In the genomic region with DNA sequence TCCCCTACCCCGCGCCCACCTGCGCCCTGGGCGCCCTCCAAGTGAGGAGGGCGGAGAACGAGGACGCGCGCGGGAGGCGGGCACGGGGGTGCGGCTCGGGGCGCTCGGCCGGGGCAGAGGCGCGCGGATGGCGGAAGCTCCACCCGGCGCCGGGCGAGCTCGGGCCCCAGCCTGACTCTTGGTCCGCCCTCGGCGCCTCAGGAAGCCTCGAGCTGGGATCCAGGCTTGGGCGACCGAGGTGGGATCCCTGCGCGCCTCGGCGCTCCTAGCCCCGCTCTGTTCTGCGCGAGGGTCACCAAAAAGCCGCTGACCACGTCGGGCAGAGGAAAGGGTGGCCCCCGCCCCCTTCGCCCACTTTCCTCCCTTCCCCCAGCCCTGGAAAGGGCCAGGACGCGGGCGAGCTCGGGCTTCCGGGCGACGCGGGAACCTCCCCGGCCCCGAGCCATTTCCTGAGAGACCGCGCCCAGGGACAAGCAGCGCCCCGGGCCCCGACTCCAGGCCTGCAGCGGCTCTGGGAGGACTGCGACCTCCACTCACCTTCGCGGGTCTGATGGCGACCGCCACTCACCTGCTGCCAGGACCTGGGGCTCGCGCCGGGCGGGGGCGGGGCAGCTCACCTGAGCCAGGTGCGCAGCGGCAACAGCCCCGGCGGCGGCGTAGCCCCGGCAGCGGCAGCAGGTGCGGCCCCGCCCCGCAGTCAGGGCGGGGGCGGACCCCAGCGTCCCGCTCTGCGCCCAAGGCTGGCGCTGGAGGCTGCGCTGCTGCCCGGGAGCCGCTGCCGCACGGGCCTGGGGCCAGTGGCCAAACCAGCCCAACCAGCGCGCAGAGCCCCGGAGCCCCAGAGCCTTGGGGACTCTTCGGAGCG, we compare ENCODE assay signal across 8 cellular contexts. TPM values are rescaled to one million over a fixed set of nuclear protein-coding genes. Genes with fewer than 3 reads are reported as not detected.
DNase-seq lines count a peak whose midpoint lies in the region; ATAC-seq and TF ChIP-seq lines count a peak whose summit lies in the region.

No MANE protein-coding gene starts in this region.

- H3K36me3 ChIP-seq in ACC112 (ENCODE audit: insufficient read depth, low read length) (no peaks in the 10 kb centered on the region), GM23338 (ENCODE audit: insufficient read depth) (no peaks in the 10 kb centered on the region), mucosa of descending colon (ENCODE audit: low read depth) (no peaks in the 10 kb centered on the region)

- H3K79me2 ChIP-seq in ACC112 (ENCODE audit: control insufficient read depth, insufficient read depth, low read length, unreplicated experiment) (no peaks in the 10 kb centered on the region), GM23338 (replicated peaks; ENCODE audit: insufficient read depth) (peaks cover 5% of the 10 kb centered on the region)

- no peaks in the 10 kb centered on the region for H3K9me2 ChIP-seq in GM23338 (ENCODE audit: insufficient read depth)

- H3K9me3 ChIP-seq in T-helper 17 cell (ENCODE audit: control insufficient read depth, low read length, poor library complexity, severe bottlenecking) (no peaks in the 10 kb centered on the region), mucosa of descending colon (no peaks in the 10 kb centered on the region)

- H3K27ac Mint-ChIP-seq in GM23338 = no peak overlapping the region
- no peak overlapping the region for H3K27ac Mint-ChIP-seq in T-helper 17 cell

- DNase-seq in GM23338 (ENCODE audit: low spot score) = peak; percentile 93
- peak; percentile 28 to 41 (median 35) for DNase-seq in T-helper 17 cell
- DNase-seq in dorsolateral prefrontal cortex = peak in 1 of 10 donors; percentile 38
- peak; percentile 82 to 88 (median 85) for DNase-seq in mucosa of descending colon
- no peak for DNase-seq in effector CD4-positive, alpha-beta T cell

- H3K36me3 Mint-ChIP-seq in GM23338 (ENCODE audit: low read depth) (no peaks in the 10 kb centered on the region), T-helper 17 cell (ENCODE audit: low read depth) (peaks cover 7% of the 10 kb centered on the region)

- H2AFZ ChIP-seq in ACC112 (ENCODE audit: low read length, unreplicated experiment) (peak overlapping the region; percentile 81), GM23338 (peak overlapping the region; percentile 91; the same call in 1 of the 2 replicates)

- H3K27me3 Mint-ChIP-seq in GM23338 (ENCODE audit: insufficient read depth, low read depth, poor library complexity) (peaks cover 23% of the 10 kb centered on the region), T-helper 17 cell (no peaks in the 10 kb centered on the region)

- H3K9me3 Mint-ChIP-seq in GM23338 = no peaks in the 10 kb centered on the region

- H3K4me1 Mint-ChIP-seq in GM23338 = peaks cover 26% of the 10 kb centered on the region
- peaks cover 19% of the 10 kb centered on the region for H3K4me1 Mint-ChIP-seq in T-helper 17 cell

- H3K4me2 ChIP-seq in GM23338 = peak overlapping the region; percentile 95

- H3K4me3 Mint-ChIP-seq in GM23338 (peak overlapping the region; percentile 78), T-helper 17 cell (peak overlapping the region; percentile 100)

- H3K27ac ChIP-seq in ACC112 (ENCODE audit: low read depth, low read length) (no peak overlapping the region), GM23338 (ENCODE audit: low read depth) (no peak overlapping the region), dorsolateral prefrontal cortex (peak overlapping the region in 15 of 59 donors; percentile 4 to 71 (median 44))

- intact Hi-C loops in dorsolateral prefrontal cortex (cut with DNase I) (no loop called here), mucosa of descending colon (cut with DNase I, micrococcal nuclease) (no loop called here)

- ATAC-seq in GM23338 = peak; percentile 81
- peak; percentile 20 for ATAC-seq in T-helper 17 cell
- ATAC-seq in mucosa of descending colon = peak; percentile 84
- no peak for ATAC-seq in GM18498 (IDR thresholded peaks at IDR 0.05; ENCODE audit: unreplicated experiment)
- no peak for ATAC-seq in GM18505 (IDR thresholded peaks at IDR 0.05; ENCODE audit: unreplicated experiment)

- no peak for TF ChIP-seq POLR2A in GM18505 (IDR thresholded peaks at IDR 0.05; ENCODE audit: borderline replicate concordance, extremely low read depth, insufficient read depth, insufficient read length)

- H3K27me3 ChIP-seq in ACC112 (ENCODE audit: insufficient read depth, low read length) = peaks cover 13% of the 10 kb centered on the region; the same call in 1 of the 2 replicates
- no peaks in the 10 kb centered on the region for H3K27me3 ChIP-seq in GM23338 (ENCODE audit: insufficient read depth)
- peaks cover 0 to 60% (median 31%) of the 10 kb centered on the region in 45 donors for H3K27me3 ChIP-seq in dorsolateral prefrontal cortex

- peaks cover 19% of the 10 kb centered on the region for H3K4me1 ChIP-seq in ACC112 (ENCODE audit: control insufficient read depth, insufficient read depth, low read length, unreplicated experiment)
- peaks cover 7% of the 10 kb centered on the region; the same call in 1 of the 2 replicates for H3K4me1 ChIP-seq in GM23338 (ENCODE audit: insufficient read depth)
- peaks cover 15% of the 10 kb centered on the region for H3K4me1 ChIP-seq in mucosa of descending colon (ENCODE audit: low read depth)

- H3K4me3 ChIP-seq in ACC112 (ENCODE audit: low read depth, low read length) = peak overlapping the region; percentile 81
- H3K4me3 ChIP-seq in GM23338 = peak overlapping the region; percentile 78
- peak overlapping the region in 58 of 59 donors; percentile 19 to 65 (median 44) for H3K4me3 ChIP-seq in dorsolateral prefrontal cortex
- peak overlapping the region; percentile 31 for H3K4me3 ChIP-seq in mucosa of descending colon

- peaks cover 7% of the 10 kb centered on the region for H3F3A ChIP-seq in GM23338 (replicated peaks; ENCODE audit: low read depth)

- H4K20me1 ChIP-seq in GM23338 (replicated peaks; ENCODE audit: insufficient read depth) = no peaks in the 10 kb centered on the region; the same call in 1 of the 2 replicates

- no peak for TF ChIP-seq CTCF in GM23338 (conservative IDR thresholded peaks at IDR 0.05; ENCODE audit: low read depth in 2 of 2)
- no peak for TF ChIP-seq CTCF in dorsolateral prefrontal cortex (IDR thresholded peaks at IDR 0.05 in 54 of 56, conservative IDR thresholded peaks at IDR 0.05 in 2 of 56; ENCODE audit: low read depth in 1 of 56, partially characterized antibody in 56 of 56)
- no peak for TF ChIP-seq CTCF in mucosa of descending colon (IDR thresholded peaks at IDR 0.05)

TF ChIP-seq in GM23338, 12 proteins besides CTCF, POLR2A, EP300 and RAD21 (continues in another document):
- TF ChIP-seq ZNF331 (CRISPR knock-in tag; IDR thresholded peaks at IDR 0.05; ENCODE audit: low read depth) = no peak

RNA-seq across cellular contexts. Expression of gene SIGIRR, which starts 2.2 kb away (rescaled TPM):
- total RNA-seq in GM23338 (2014; rRNA removed; shearing (Covaris generic)) = 59.1 and 63.0 TPM in 2 replicates
- 72.2 and 96.2 TPM in 2 replicates for polyA plus RNA-seq in GM23338 (2016; fragmentation: Nextera tagmentation; extraction: Ambion mirVana)
- total RNA-seq in T-helper 17 cell = 100 to 1,000 TPM; 353 to 409 TPM
- 10 to 100 TPM; 13.7 to 52.3 (median 29.2) TPM for total RNA-seq in dorsolateral prefrontal cortex
- total RNA-seq in mucosa of descending colon = 100 to 1,000 TPM; 103 to 190 (median 116) TPM

RNA-seq across cellular contexts. Expression of gene PKP3, which starts 23.0 kb away (rescaled TPM):
- 18.7 and 23.0 TPM in 2 replicates for total RNA-seq in GM23338 (2014; rRNA removed; shearing (Covaris generic))
- polyA plus RNA-seq in GM23338 (2016; fragmentation: Nextera tagmentation; extraction: Ambion mirVana) = 6.1 and 7.2 TPM in 2 replicates
- not detected for total RNA-seq in T-helper 17 cell
- 1 to 10 TPM in 96 of 120 experiments, under 1 TPM in 22, not detected in 2; 0.29 to 5.2 (median 1.7) TPM for total RNA-seq in dorsolateral prefrontal cortex
- total RNA-seq in mucosa of descending colon = 100 to 1,000 TPM in 2 of 3 donors, 10 to 100 TPM in 1; 73.3 to 174 (median 143) TPM

RNA-seq across cellular contexts. Expression of gene ANO9, which starts 24.8 kb away (rescaled TPM):
- total RNA-seq in GM23338 (2014; rRNA removed; shearing (Covaris generic)) = 6.5 and 10.2 TPM in 2 replicates
- 7.5 and 9.0 TPM in 2 replicates for polyA plus RNA-seq in GM23338 (2016; fragmentation: Nextera tagmentation; extraction: Ambion mirVana)
- total RNA-seq in T-helper 17 cell (100 to 1,000 TPM; 131 to 165 TPM), dorsolateral prefrontal cortex (under 1 TPM in 21 of 120 experiments, not detected in 99; 0.08 to 0.70 (median 0.20) TPM), mucosa of descending colon (100 to 1,000 TPM in 2 of 3 donors, 10 to 100 TPM in 1; 85.2 to 179 (median 131) TPM)

RNA-seq across cellular contexts. Expression of gene PTDSS2, which starts 33.1 kb away (rescaled TPM):
- 46.6 and 145 TPM in 2 replicates for total RNA-seq in GM23338 (2014; rRNA removed; shearing (Covaris generic))
- 22.7 and 23.8 TPM in 2 replicates for polyA plus RNA-seq in GM23338 (2016; fragmentation: Nextera tagmentation; extraction: Ambion mirVana)
- total RNA-seq in T-helper 17 cell = 10 to 100 TPM; 21.8 to 24.5 TPM
- total RNA-seq in dorsolateral prefrontal cortex = 10 to 100 TPM; 32.5 to 82.7 (median 53.2) TPM
- 10 to 100 TPM; 19.2 to 34.8 (median 27.3) TPM for total RNA-seq in mucosa of descending colon

RNA-seq across cellular contexts. Expression of gene B4GALNT4, which starts 47.7 kb away (rescaled TPM):
- 55.2 and 92.6 TPM in 2 replicates for total RNA-seq in GM23338 (2014; rRNA removed; shearing (Covaris generic))
- 49.9 and 53.5 TPM in 2 replicates for polyA plus RNA-seq in GM23338 (2016; fragmentation: Nextera tagmentation; extraction: Ambion mirVana)
- total RNA-seq in T-helper 17 cell (1 to 10 TPM; 6.0 to 8.6 TPM), dorsolateral prefrontal cortex (100 to 1,000 TPM in 116 of 120 experiments, 10 to 100 TPM in 4; 81.4 to 330 (median 132) TPM), mucosa of descending colon (10 to 100 TPM in 1 of 3 donors, 1 to 10 TPM in 2; 2.1 to 11.8 (median 2.2) TPM)

Comparison
In these comparisons a context has a peak if more than half of its experiments do, and no peak if none do; other contexts are left out.
1. H3K4me3 ChIP-seq: peak in every context shown above with its lines; median percentile 81 in ACC112; 78 in GM23338; 44 in dorsolateral prefrontal cortex; 31 in mucosa of descending colon.
2. ATAC-seq: peak in GM23338 (single experiment), T-helper 17 cell (single experiment) and mucosa of descending colon (single experiment); none in GM18498 (single experiment) and GM18505 (single experiment).